ENCODE assay signal across 26 cellular contexts in genomic region chr15:84760219-84760618, GRCh38. TPM values are rescaled to one million over a fixed set of nuclear protein-coding genes. Genes with fewer than 3 reads are reported as not detected.
A peak's percentile ranks its signal among the peaks of the same experiment; 100 is the strongest.
DNase-seq lines count a peak whose midpoint lies in the region; ATAC-seq, FAIRE-seq and TF ChIP-seq lines count a peak whose summit lies in the region.
"Had no signal": no experiment of that assay in that cellular context is flagged by ENCODE, and none has a peak within 500 bp of the region (broad histone marks: within the 10 kb centered on the region; RNA-seq: fewer than 3 reads in every experiment).

No MANE protein-coding gene starts in this region.

- peaks cover 13% of the 10 kb centered on the region for H3F3A ChIP-seq in MM.1S (ENCODE audit: insufficient read depth, low read length)

- TF ChIP-seq EP300 in K562 (IDR thresholded peaks at IDR 0.05; ENCODE audit: low read length): no peak

- peaks cover 15% of the 10 kb centered on the region for H3K9me1 ChIP-seq in K562 (ENCODE audit: control insufficient read depth, insufficient read depth, low read length)

- intact Hi-C loops in K562 (cut with micrococcal nuclease): no loop called here

- H3K4me3 ChIP-seq in BLaER1 treated with 17β-estradiol and CSF1 and Interleukin-3, amounts not matched to agents 10 nM and 100 nM: no peak overlapping the region
- H3K4me3 ChIP-seq in MM.1S (ENCODE audit: low read length) (no peak overlapping the region), K562 (no peak overlapping the region), right atrium auricular region (no peak overlapping the region)
- H3K4me3 ChIP-seq: A549 had no signal

- TF ChIP-seq RAD21 in K562 (CRISPR knock-in tag; conservative IDR thresholded peaks at IDR 0.05 in 1 of 2, IDR thresholded peaks at IDR 0.05 in 1 of 2): no peak

- TF ChIP-seq POLR2A in K562 (conservative IDR thresholded peaks at IDR 0.05): no peak

- H3K9me2 ChIP-seq in MM.1S (replicated peaks; ENCODE audit: insufficient read depth, low read length): no peaks in the 10 kb centered on the region

- no peaks in the 10 kb centered on the region for H3K9me3 ChIP-seq in BLaER1 treated with 17β-estradiol and CSF1 and Interleukin-3, amounts not matched to agents 10 nM and 100 nM (replicated peaks in 1 of 11)
- no peaks in the 10 kb centered on the region for H3K9me3 ChIP-seq in MM.1S (replicated peaks; ENCODE audit: insufficient read depth, low read length)
- H3K9me3 ChIP-seq in K562 (replicated peaks; ENCODE audit: control insufficient read depth, insufficient read depth, low read depth, low read length): no peaks in the 10 kb centered on the region
- H3K9me3 ChIP-seq in right atrium auricular region: no peaks in the 10 kb centered on the region
- H3K9me3 ChIP-seq: A549 had no signal

- H4K20me1 ChIP-seq in BLaER1 treated with 17β-estradiol and CSF1 and Interleukin-3, amounts not matched to agents 10 nM and 100 nM: peaks cover 95 to 100% (median 100%) of the 10 kb centered on the region in 11 experiments
- H4K20me1 ChIP-seq in MM.1S (ENCODE audit: insufficient read depth, low read length): peaks cover 46% of the 10 kb centered on the region
- peaks cover 37% of the 10 kb centered on the region for H4K20me1 ChIP-seq in K562 (replicated peaks; ENCODE audit: control insufficient read depth, insufficient read depth, low read length)

- in situ Hi-C loops in K562 (cut with MboI): no loop called here

- peak overlapping the region; percentile 48; the same call in 1 of the 2 replicates for H3K27ac ChIP-seq in 22Rv1
- peak overlapping the region in 1 of 11 experiments; percentile 38; a peak in 1 of 22 replicates for H3K27ac ChIP-seq in BLaER1 treated with 17β-estradiol and CSF1 and Interleukin-3, amounts not matched to agents 10 nM and 100 nM
- H3K27ac ChIP-seq in MM.1S (ENCODE audit: low read length): no peak overlapping the region
- no peak overlapping the region for H3K27ac ChIP-seq in K562 (ENCODE audit: extremely low read depth, low read depth, low read length)
- no peak overlapping the region for H3K27ac ChIP-seq in right atrium auricular region
- H3K27ac ChIP-seq: A549 had no signal

- POLR2A ChIA-PET in K562 (lab: Yijun Ruan, JAX): interaction anchor here (0.7 to 1.4 kb wide), 2 partner anchors 8 to 44 kb away, joined by 3 read pairs; no protein-coding TSS in a partner anchor

- peak; percentile 23 for FAIRE-seq in K562 (lab: Jason Lieb, UNC)
- FAIRE-seq: A549, D721Med, GM18507 had no signal

- H3K79me2 ChIP-seq in MM.1S (ENCODE audit: low read length): peaks cover 100% of the 10 kb centered on the region
- peaks cover 95% of the 10 kb centered on the region for H3K79me2 ChIP-seq in K562 (ENCODE audit: control insufficient read depth, insufficient read depth, low read length)

- no peak overlapping the region for H2AFZ ChIP-seq in MM.1S (ENCODE audit: low read length)
- H2AFZ ChIP-seq in K562 (ENCODE audit: low read depth, low read length): no peak overlapping the region

- H3K9ac ChIP-seq in BLaER1 treated with 17β-estradiol and CSF1 and Interleukin-3, amounts not matched to agents 10 nM and 100 nM: no peak overlapping the region
- H3K9ac ChIP-seq in MM.1S (ENCODE audit: low read length) (no peak overlapping the region), K562 (ENCODE audit: insufficient read depth in 1 of 2, low read depth in 2 of 2, low read length in 2 of 2) (no peak overlapping the region)

- TF ChIP-seq CTCF in 22Rv1 (IDR thresholded peaks at IDR 0.05) (no peak), MM.1S (IDR thresholded peaks at IDR 0.05; ENCODE audit: low read length) (no peak), K562 (IDR thresholded peaks at IDR 0.05 in 2 of 3, conservative IDR thresholded peaks at IDR 0.05 in 1 of 3; ENCODE audit: insufficient read depth in 2 of 3, low read depth in 1 of 3, low read length in 3 of 3) (no peak), right atrium auricular region (IDR thresholded peaks at IDR 0.05) (no peak)

- 100% methylated on average over 1 of the region's 1 CpG for WGBS in K562 (ENCODE audit: insufficient coverage, low coverage, missing lambda C conversion rate)

- peak overlapping the region; percentile 46 to 80 (median 64); a peak in 19 of 22 replicates for H3K4me2 ChIP-seq in BLaER1 treated with 17β-estradiol and CSF1 and Interleukin-3, amounts not matched to agents 10 nM and 100 nM
- peak overlapping the region; percentile 12; the same call in 1 of the 2 replicates for H3K4me2 ChIP-seq in MM.1S (ENCODE audit: low read depth, low read length)
- H3K4me2 ChIP-seq in K562 (ENCODE audit: insufficient read depth, low read length): no peak overlapping the region
- H3K4me2 ChIP-seq: A549 had no signal

- no peaks in the 10 kb centered on the region for H3K27me3 ChIP-seq in BLaER1 treated with 17β-estradiol and CSF1 and Interleukin-3, amounts not matched to agents 10 nM and 100 nM
- no peaks in the 10 kb centered on the region for H3K27me3 ChIP-seq in MM.1S (replicated peaks; ENCODE audit: insufficient read depth, low read length)
- no peaks in the 10 kb centered on the region for H3K27me3 ChIP-seq in K562 (ENCODE audit: control insufficient read depth in 2 of 2, insufficient read depth in 2 of 2, low read length in 2 of 2)
- no peaks in the 10 kb centered on the region for H3K27me3 ChIP-seq in right atrium auricular region

- H3K4me1 ChIP-seq in BLaER1 treated with 17β-estradiol and CSF1 and Interleukin-3, amounts not matched to agents 10 nM and 100 nM: peaks cover 47 to 81% (median 58%) of the 10 kb centered on the region in 10 experiments
- H3K4me1 ChIP-seq in MM.1S (ENCODE audit: low read length): peaks cover 28% of the 10 kb centered on the region
- H3K4me1 ChIP-seq in K562 (replicated peaks in 1 of 2; ENCODE audit: control insufficient read depth in 2 of 2, insufficient read depth in 2 of 2, low read length in 2 of 2): peaks cover 8 to 12% of the 10 kb centered on the region in 2 experiments; a peak in 2 of 5 replicates
- peaks cover 0 to 67% of the 10 kb centered on the region in 2 donors for H3K4me1 ChIP-seq in right atrium auricular region

- peaks cover 0 to 46% (median 22%) of the 10 kb centered on the region in 11 experiments; a peak in 21 of 22 replicates for H3K36me3 ChIP-seq in BLaER1 treated with 17β-estradiol and CSF1 and Interleukin-3, amounts not matched to agents 10 nM and 100 nM
- H3K36me3 ChIP-seq in MM.1S (replicated peaks; ENCODE audit: insufficient read depth, low read length): no peaks in the 10 kb centered on the region
- peaks cover 15% of the 10 kb centered on the region for H3K36me3 ChIP-seq in K562 (ENCODE audit: control insufficient read depth, insufficient read depth, low read length)
- peaks cover 4% of the 10 kb centered on the region for H3K36me3 ChIP-seq in right atrium auricular region

- DNase-seq in MM.1S (no peak), K562 (ENCODE audit: extremely low read depth in 1 of 4, low spot score in 3 of 4) (no peak), SK-N-DZ (ENCODE audit: low spot score) (no peak), right atrium auricular region (ENCODE audit: low spot score) (no peak)
- DNase-seq: AML-193; GOT3; Kasumi-1; MV-4-11; NCI-H1105; NCI-H1436 treated with DMSO at 0.1 percent for 48 hours; NCI-H2029; NCI-H446; NCI-H524 treated with DMSO at 0.1 percent for 48 hours; NCI-H774; NK-92 treated with Interleukin-12 subunit alpha and Interleukin-12 subunit beta, amount 100 ng/mL, for 24 hours; Right ventricle myocardium superior; RPMI8226 had no signal

- no peak for ATAC-seq in K562
- no peak for ATAC-seq in GM19035 (IDR thresholded peaks at IDR 0.05; ENCODE audit: unreplicated experiment)
- no peak for ATAC-seq in GM21737 (IDR thresholded peaks at IDR 0.05; ENCODE audit: unreplicated experiment)
- ATAC-seq: A549, HCT116 had no signal

- CTCF ChIA-PET in K562 (lab: Yijun Ruan, JAX; ENCODE audit: low intra/inter-chr PET ratio): no interaction called here

- BruUV-seq in K562 (replicated peaks; lab: Mats Ljungman, UMichigan): no TSS peak

RNA-seq across cellular contexts. Expression of gene ZNF592, which starts 11.8 kb away (rescaled TPM):
- total RNA-seq in K562 (2011; cell fraction: chromatin; rRNA removed; ENCODE audit: low replicate concordance): 22.7 and 35.2 TPM in 2 replicates
- total RNA-seq in K562 (2011; cell fraction: nucleolus; rRNA removed): 18.4 and 21.7 TPM in 2 replicates
- total RNA-seq in K562 (2011; cell fraction: nucleoplasm; rRNA removed): 22.7 and 26.9 TPM in 2 replicates
- total RNA-seq in K562 (2014; rRNA removed) (5.9 and 9.1 TPM in 2 replicates), K562 (2014; rRNA removed; fragmentation: Illumina TruSeq; extraction: Trizol) (6.3 and 6.6 TPM in 2 replicates), K562 (2015; rRNA removed; fragmentation: Illumina TruSeq; extraction: Trizol) (9.1 and 9.2 TPM in 2 replicates), K562 (2021) (22.0 and 23.8 TPM in 2 replicates), right atrium auricular region (10 to 100 TPM in 1 of 2 donors, 1 to 10 TPM in 1; 9.7 to 18.4 TPM)
- polyA plus RNA-seq in K562 (2011; rRNA removed) (7.4 and 10.4 TPM in 2 replicates), K562 (2014; fragmentation: Illumina TruSeq; extraction: Trizol) (18.5 and 18.8 TPM in 2 replicates), K562 (2014; fragmentation: Nextera tagmentation; extraction: Ambion mirVana) (1 to 10 TPM in 1 of 2 experiments, under 1 TPM in 1; 0.88 to 1.7 TPM), K562 (2014; rRNA removed) (11.6 TPM in 2 replicates)
- polyA plus RNA-seq in K562 (2011; cell fraction: cytosol; rRNA removed): 8.8 and 14.0 TPM in 2 replicates
- 15.9 and 24.2 TPM in 2 replicates for polyA plus RNA-seq in K562 (2011; cell fraction: nucleus; rRNA removed)
- 12.6 and 16.1 TPM in 2 replicates for polyA plus RNA-seq in K562 (2012)
- polyA minus RNA-seq in K562 (2011; rRNA and poly(A)+ RNA removed): 7.6 and 8.8 TPM in 2 replicates
- polyA minus RNA-seq in K562 (2011; cell fraction: cytosol; rRNA and poly(A)+ RNA removed): 13.0 and 13.9 TPM in 2 replicates
- polyA minus RNA-seq in K562 (2011; cell fraction: nucleus; rRNA and poly(A)+ RNA removed): 8.2 and 9.0 TPM in 2 replicates
- polyA plus RNA-seq in SK-N-DZ (2014; cell fraction: cytosol; rRNA removed): 8.3 and 8.5 TPM in 2 replicates
- 7.3 and 12.6 TPM in 2 replicates for polyA plus RNA-seq in SK-N-DZ (2014; cell fraction: nucleus; rRNA removed)

RNA-seq across cellular contexts. Expression of gene SEC11A, which starts 44.3 kb away (rescaled TPM):
- 73.8 and 151 TPM in 2 replicates for total RNA-seq in K562 (2011; cell fraction: chromatin; rRNA removed; ENCODE audit: low replicate concordance)
- total RNA-seq in K562 (2011; cell fraction: nucleolus; rRNA removed): 86.1 and 103 TPM in 2 replicates
- total RNA-seq in K562 (2011; cell fraction: nucleoplasm; rRNA removed): 189 and 195 TPM in 2 replicates
- total RNA-seq in K562 (2014; rRNA removed): 170 and 198 TPM in 2 replicates
- total RNA-seq in K562 (2014; rRNA removed; fragmentation: Illumina TruSeq; extraction: Trizol): 270 and 314 TPM in 2 replicates
- 204 and 217 TPM in 2 replicates for total RNA-seq in K562 (2015; rRNA removed; fragmentation: Illumina TruSeq; extraction: Trizol)
- 175 and 183 TPM in 2 replicates for total RNA-seq in K562 (2021)
- polyA plus RNA-seq in K562 (2011; rRNA removed): 166 and 238 TPM in 2 replicates
- polyA plus RNA-seq in K562 (2011; cell fraction: cytosol; rRNA removed): 49.8 and 172 TPM in 2 replicates
- polyA plus RNA-seq in K562 (2011; cell fraction: nucleus; rRNA removed): 32.1 and 71.9 TPM in 2 replicates
- 230 and 261 TPM in 2 replicates for polyA plus RNA-seq in K562 (2012)
- polyA plus RNA-seq in K562 (2014; fragmentation: Illumina TruSeq; extraction: Trizol): 240 and 254 TPM in 2 replicates
- 100 to 1,000 TPM; 206 to 229 TPM for polyA plus RNA-seq in K562 (2014; fragmentation: Nextera tagmentation; extraction: Ambion mirVana)
- polyA plus RNA-seq in K562 (2014; rRNA removed): 301 and 310 TPM in 2 replicates
- 166 and 171 TPM in 2 replicates for polyA minus RNA-seq in K562 (2011; rRNA and poly(A)+ RNA removed)
- 52.9 and 55.4 TPM in 2 replicates for polyA minus RNA-seq in K562 (2011; cell fraction: cytosol; rRNA and poly(A)+ RNA removed)
- 17.9 and 29.9 TPM in 2 replicates for polyA minus RNA-seq in K562 (2011; cell fraction: nucleus; rRNA and poly(A)+ RNA removed)
- 356 and 384 TPM in 2 replicates for polyA plus RNA-seq in SK-N-DZ (2014; cell fraction: cytosol; rRNA removed)
- 132 and 178 TPM in 2 replicates for polyA plus RNA-seq in SK-N-DZ (2014; cell fraction: nucleus; rRNA removed)
- 10 to 100 TPM; 79.7 to 81.2 TPM for total RNA-seq in right atrium auricular region

RNA-seq across cellular contexts. Expression of gene ALPK3, which starts 56.9 kb away (rescaled TPM):
- total RNA-seq in K562 (2011; cell fraction: chromatin; rRNA removed; ENCODE audit: low replicate concordance): 0.23 and 0.32 TPM in 2 replicates
- 0.13 and 0.33 TPM in 2 replicates for total RNA-seq in K562 (2011; cell fraction: nucleolus; rRNA removed)
- 0.23 and 0.37 TPM in 2 replicates for total RNA-seq in K562 (2011; cell fraction: nucleoplasm; rRNA removed)
- total RNA-seq in K562 (2014; rRNA removed) (0.05 and 0.08 TPM in 2 replicates), K562 (2014; rRNA removed; fragmentation: Illumina TruSeq; extraction: Trizol) (0.03 and 0.07 TPM in 2 replicates), K562 (2015; rRNA removed; fragmentation: Illumina TruSeq; extraction: Trizol) (0.07 and 0.15 TPM in 2 replicates), K562 (2021) (0.07 and 0.13 TPM in 2 replicates), right atrium auricular region (10 to 100 TPM; 51.0 to 99.0 TPM)
- polyA plus RNA-seq in K562 (2011; rRNA removed) (0.07 and 0.20 TPM in 2 replicates), K562 (2014; fragmentation: Illumina TruSeq; extraction: Trizol) (0.04 and 0.08 TPM in 2 replicates), K562 (2014; fragmentation: Nextera tagmentation; extraction: Ambion mirVana) (not detected), K562 (2014; rRNA removed) (0.09 and 1.0 TPM in 2 replicates)
- polyA plus RNA-seq in K562 (2011; cell fraction: cytosol; rRNA removed): 0.12 and 0.39 TPM in 2 replicates
- 0.20 and 0.25 TPM in 2 replicates for polyA plus RNA-seq in K562 (2011; cell fraction: nucleus; rRNA removed)
- 0.12 and 0.26 TPM in 2 replicates for polyA plus RNA-seq in K562 (2012)
- 0.03 and 0.07 TPM in 2 replicates for polyA minus RNA-seq in K562 (2011; rRNA and poly(A)+ RNA removed)
- polyA minus RNA-seq in K562 (2011; cell fraction: cytosol; rRNA and poly(A)+ RNA removed): 0.18 TPM in 1 of 2 replicates, not detected in the other
- polyA minus RNA-seq in K562 (2011; cell fraction: nucleus; rRNA and poly(A)+ RNA removed): 0.22 and 0.27 TPM in 2 replicates
- 0.12 and 0.14 TPM in 2 replicates for polyA plus RNA-seq in SK-N-DZ (2014; cell fraction: cytosol; rRNA removed)
- polyA plus RNA-seq in SK-N-DZ (2014; cell fraction: nucleus; rRNA removed): 0.05 and 0.64 TPM in 2 replicates
- polyA plus RNA-seq: IgD-negative memory B cell had no signal

Comparison
In these comparisons a context has a peak if more than half of its experiments do, and no peak if none do; other contexts are left out.
1. RNA of gene ALPK3, which starts 56.9 kb away (total RNA-seq): 51.0 to 99.0 TPM in right atrium auricular region; 0.03 to 0.37 TPM in K562; every median in the first group is over 10 times any median in the second.